ENCODE assay signal across 21 cellular contexts in genomic region chr10:47378606-47379444, GRCh38. TPM values are rescaled to one million over a fixed set of nuclear protein-coding genes. Genes with fewer than 3 reads are reported as not detected.
DNase-seq lines count a peak whose midpoint lies in the region; ATAC-seq and TF ChIP-seq lines count a peak whose summit lies in the region.
"Had no signal": no experiment of that assay in that cellular context is flagged by ENCODE, and none has a peak within 500 bp of the region (broad histone marks: within the 10 kb centered on the region; RNA-seq: fewer than 3 reads in every experiment).

No MANE protein-coding gene starts in this region.

- peaks cover 4% of the 10 kb centered on the region for H3F3A ChIP-seq in neural progenitor cell (ENCODE audit: low read depth)

- TF ChIP-seq CTCF in neural progenitor cell (IDR thresholded peaks at IDR 0.05), result no peak

- H3K4me1 Mint-ChIP-seq in activated CD8-positive, alpha-beta memory T cell treated with anti-CD3 and anti-CD28 coated beads, Interleukin-2, amount 10 ng/mL, durations not matched to agents 7 days and 5 days, result peaks cover 18% of the 10 kb centered on the region
- peaks cover 12% of the 10 kb centered on the region for H3K4me1 Mint-ChIP-seq in neural progenitor cell

- H3K4me2 ChIP-seq in neural progenitor cell, result no peak overlapping the region
- H3K4me2 ChIP-seq: GM23338 had no signal

- no peak overlapping the region for H3K4me3 Mint-ChIP-seq in activated CD8-positive, alpha-beta memory T cell treated with anti-CD3 and anti-CD28 coated beads, Interleukin-2, amount 10 ng/mL, durations not matched to agents 7 days and 5 days
- H3K4me3 Mint-ChIP-seq in neural progenitor cell, result no peak overlapping the region
- H3K4me3 Mint-ChIP-seq: GM23338; natural killer cell; T-helper 1 cell treated with Interleukin-12 subunit alpha and Interleukin-12 subunit beta and Interleukin-4 antibody, amounts not matched to agents 30 μg/mL and 1 μg/mL, for 36 hours had no signal

- H3K9me3 Mint-ChIP-seq in activated CD8-positive, alpha-beta memory T cell treated with anti-CD3 and anti-CD28 coated beads, Interleukin-2, amount 10 ng/mL, durations not matched to agents 7 days and 5 days (ENCODE audit: low read depth), result no peaks in the 10 kb centered on the region
- H3K9me3 Mint-ChIP-seq in neural progenitor cell, result no peaks in the 10 kb centered on the region
- H3K9me3 Mint-ChIP-seq: activated T-helper 2 cell treated with anti-CD3 and anti-CD28 coated beads, Interferon-gamma antibody, Interleukin-2, Interleukin-4, amounts not matched to agents 10 μg/mL and 5 μg/mL and 100 μg/mL, durations not matched to agents 14 hours and 24 hours and 36 hours; GM23338; natural killer cell; T-helper 1 cell treated with Interleukin-12 subunit alpha and Interleukin-12 subunit beta and Interleukin-4 antibody, amounts not matched to agents 30 μg/mL and 1 μg/mL, for 36 hours had no signal

- H3K36me3 Mint-ChIP-seq in activated CD8-positive, alpha-beta memory T cell treated with anti-CD3 and anti-CD28 coated beads, Interleukin-2, amount 10 ng/mL, durations not matched to agents 7 days and 5 days, result no peaks in the 10 kb centered on the region
- no peaks in the 10 kb centered on the region for H3K36me3 Mint-ChIP-seq in neural progenitor cell
- H3K36me3 Mint-ChIP-seq: natural killer cell had no signal

- no peaks in the 10 kb centered on the region for H3K4me1 ChIP-seq in neural progenitor cell
- H3K4me1 ChIP-seq: parathyroid adenoma had no signal

- H3K27me3 Mint-ChIP-seq in activated CD8-positive, alpha-beta memory T cell treated with anti-CD3 and anti-CD28 coated beads, Interleukin-2, amount 10 ng/mL, durations not matched to agents 7 days and 5 days, result peaks cover 65% of the 10 kb centered on the region
- H3K27me3 Mint-ChIP-seq in neural progenitor cell (ENCODE audit: insufficient read depth, low read depth), result peaks cover 18% of the 10 kb centered on the region

- H3K27ac ChIP-seq in neural progenitor cell, result no peak overlapping the region
- H3K27ac ChIP-seq: HL-60, parathyroid adenoma, thoracic aorta had no signal

- H4K20me1 ChIP-seq in neural progenitor cell (ENCODE audit: low read depth), result no peaks in the 10 kb centered on the region

- no peaks in the 10 kb centered on the region for H3K9me3 ChIP-seq in neural progenitor cell (ENCODE audit: low read depth)
- H3K9me3 ChIP-seq: thoracic aorta had no signal

- no peak overlapping the region for H3K4me3 ChIP-seq in neural progenitor cell
- H3K4me3 ChIP-seq: GM23338, thoracic aorta had no signal

- H3K9ac ChIP-seq in neural progenitor cell, result no peak overlapping the region
- H3K9ac ChIP-seq: parathyroid adenoma had no signal

- no peak for ATAC-seq in activated CD8-positive, alpha-beta memory T cell treated with anti-CD3 and anti-CD28 coated beads, Interleukin-2, amount 10 ng/mL, durations not matched to agents 7 days and 5 days
- ATAC-seq: left cardiac atrium had no signal

- CTCF ChIA-PET in activated CD8-positive, alpha-beta memory T cell treated with anti-CD3 and anti-CD28 coated beads, Interleukin-2, amount 10 ng/mL, durations not matched to agents 7 days and 5 days (lab: Charles Lee), result no interaction called here

- H3K27me3 ChIP-seq in neural progenitor cell, result peaks cover 20% of the 10 kb centered on the region

- no peak overlapping the region for H2AFZ ChIP-seq in neural progenitor cell (replicated peaks)
- H2AFZ ChIP-seq: GM23338, parathyroid adenoma had no signal

- no peak overlapping the region for H3K27ac Mint-ChIP-seq in activated CD8-positive, alpha-beta memory T cell treated with anti-CD3 and anti-CD28 coated beads, Interleukin-2, amount 10 ng/mL, durations not matched to agents 7 days and 5 days
- no peak overlapping the region for H3K27ac Mint-ChIP-seq in neural progenitor cell
- H3K27ac Mint-ChIP-seq: activated T-helper 2 cell treated with anti-CD3 and anti-CD28 coated beads, Interferon-gamma antibody, Interleukin-2, Interleukin-4, amounts not matched to agents 10 μg/mL and 5 μg/mL and 100 μg/mL, durations not matched to agents 14 hours and 24 hours and 36 hours; GM23338; natural killer cell; T-helper 1 cell treated with Interleukin-12 subunit alpha and Interleukin-12 subunit beta and Interleukin-4 antibody, amounts not matched to agents 30 μg/mL and 1 μg/mL, for 36 hours had no signal

- no peaks in the 10 kb centered on the region for H3K79me2 ChIP-seq in neural progenitor cell (ENCODE audit: low read depth)
- H3K79me2 ChIP-seq: parathyroid adenoma had no signal

- H3K36me3 ChIP-seq in neural progenitor cell, result no peaks in the 10 kb centered on the region
- H3K36me3 ChIP-seq: thoracic aorta had no signal

- DNase-seq in NCI-H1417 (lab: John Stamatoyannopoulos, UW) (peak in 2 of 3 experiments; percentile 4 to 15), NCI-H1417 treated with DMSO at 0.1 percent for 48 hours (lab: John Stamatoyannopoulos, UW) (no peak), hepatic stellate cell (ENCODE audit: low spot score) (peak; percentile 2), superior temporal gyrus (ENCODE audit: extremely low spot score) (peak; percentile 41), NCI-H1105 treated with DMSO at 0.1 percent for 48 hours (lab: John Stamatoyannopoulos, UW) (no peak), neural progenitor cell (ENCODE audit: low spot score) (no peak), GDM1 (lab: John Stamatoyannopoulos, UW) (no peak)
- peak; percentile 28 for DNase-seq in activated CD8-positive, alpha-beta memory T cell treated with anti-CD3 and anti-CD28 coated beads, Interleukin-2, amount 10 ng/mL, durations not matched to agents 7 days and 5 days
- DNase-seq: 8988T; left cardiac atrium; natural killer cell; NCI-H510A; NK-92 treated with Interleukin-12 subunit alpha and Interleukin-12 subunit beta, amount 100 ng/mL, for 24 hours had no signal

RNA-seq across cellular contexts. Expression of gene ZNF488, which starts 5.3 kb away (rescaled TPM):
- under 1 TPM in 1 of 2 experiments, not detected in 1; 0.12 TPM for total RNA-seq in activated CD8-positive, alpha-beta memory T cell treated with anti-CD3 and anti-CD28 coated beads, Interleukin-2, amount 10 ng/mL, durations not matched to agents 7 days and 5 days
- total RNA-seq in neural progenitor cell (ENCODE audit: low replicate concordance), result not detected in 2 replicates
- total RNA-seq: left cardiac atrium, natural killer cell, thoracic aorta had no signal

RNA-seq across cellular contexts. Expression of gene RBP3, which starts 30.7 kb away (rescaled TPM):
- total RNA-seq in activated CD8-positive, alpha-beta memory T cell treated with anti-CD3 and anti-CD28 coated beads, Interleukin-2, amount 10 ng/mL, durations not matched to agents 7 days and 5 days, result not detected
- total RNA-seq in neural progenitor cell (ENCODE audit: low replicate concordance), result not detected in 2 replicates
- total RNA-seq: activated T-helper 2 cell treated with anti-CD3 and anti-CD28 coated beads, Interferon-gamma antibody, Interleukin-2, Interleukin-4, amounts not matched to agents 10 μg/mL and 5 μg/mL and 100 μg/mL, durations not matched to agents 14 hours and 24 hours and 36 hours; chondrocyte; GM23338; left cardiac atrium; natural killer cell; sciatic nerve; thoracic aorta had no signal

RNA-seq across cellular contexts. Expression of gene GDF2, which starts 56.6 kb away (rescaled TPM):
- total RNA-seq in activated CD8-positive, alpha-beta memory T cell treated with anti-CD3 and anti-CD28 coated beads, Interleukin-2, amount 10 ng/mL, durations not matched to agents 7 days and 5 days, result not detected
- total RNA-seq in neural progenitor cell (ENCODE audit: low replicate concordance), result 0.19 TPM in 1 of 2 replicates, not detected in the other
- total RNA-seq: activated T-helper 2 cell treated with anti-CD3 and anti-CD28 coated beads, Interferon-gamma antibody, Interleukin-2, Interleukin-4, amounts not matched to agents 10 μg/mL and 5 μg/mL and 100 μg/mL, durations not matched to agents 14 hours and 24 hours and 36 hours; chondrocyte; GM23338; left cardiac atrium; natural killer cell; sciatic nerve; thoracic aorta had no signal

Comparison
In these comparisons a context has a peak if more than half of its experiments do, and no peak if none do; other contexts are left out.
1. DNase-seq: peak in NCI-H1417 (2 of 3), activated CD8-positive, alpha-beta memory T cell treated with anti-CD3 and anti-CD28 coated beads, Interleukin-2, amount 10 ng/mL, durations not matched to agents 7 days and 5 days (single experiment), hepatic stellate cell (single experiment) and superior temporal gyrus (single experiment); none in NCI-H1417 treated with DMSO at 0.1 percent for 48 hours (single experiment), NCI-H1105 treated with DMSO at 0.1 percent for 48 hours (single experiment), neural progenitor cell (single experiment) and GDM1 (single experiment).